In the genomic region with DNA sequence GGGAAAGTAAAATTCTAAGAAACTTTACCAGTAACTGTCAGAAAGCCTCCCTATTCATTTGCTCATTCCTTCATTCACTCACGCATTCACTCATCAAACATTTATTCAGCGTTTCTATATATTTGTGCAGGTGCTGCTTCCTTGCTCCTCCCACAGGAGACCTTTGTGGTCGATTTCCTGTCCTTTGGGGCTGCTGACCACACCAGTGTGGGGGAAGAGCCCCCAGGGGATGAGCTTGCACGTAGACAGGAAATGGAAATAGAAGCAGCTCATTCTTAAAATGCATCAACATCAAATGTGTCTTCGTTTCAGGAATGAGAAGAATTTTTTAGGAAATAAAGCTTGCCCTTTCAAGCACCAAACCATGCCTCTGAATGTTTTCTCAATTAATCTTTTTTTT, we compare ENCODE assay signal across 9 cellular contexts. TPM values are rescaled to one million over a fixed set of nuclear protein-coding genes. Genes with fewer than 3 reads are reported as not detected.
DNase-seq lines count a peak whose midpoint lies in the region; ATAC-seq lines count a peak whose summit lies in the region.
"Had no signal": no experiment of that assay in that cellular context is flagged by ENCODE, and none has a peak within 500 bp of the region (broad histone marks: within the 10 kb centered on the region; RNA-seq: fewer than 3 reads in every experiment).

No MANE protein-coding gene starts in this region.

- no peaks in the 10 kb centered on the region for H3K27me3 Mint-ChIP-seq in activated naive CD8-positive, alpha-beta T cell treated with anti-CD3 and anti-CD28 coated beads, Interleukin-2, amount 10 ng/mL, durations not matched to agents 7 days and 5 days

- H4K20me1 ChIP-seq in BLaER1 treated with 17β-estradiol and CSF1 and Interleukin-3, amounts not matched to agents 10 nM and 100 nM: peaks cover 0 to 25% (median 0%) of the 10 kb centered on the region in 11 experiments; a peak in 2 of 22 replicates

- H3K4me3 ChIP-seq in BLaER1 treated with 17β-estradiol and CSF1 and Interleukin-3, amounts not matched to agents 10 nM and 100 nM: peak overlapping the region in 9 of 10 experiments; percentile 33 to 59 (median 48); a peak in 18 of 20 replicates

- peaks cover 76 to 89% (median 82%) of the 10 kb centered on the region in 10 experiments for H3K4me1 ChIP-seq in BLaER1 treated with 17β-estradiol and CSF1 and Interleukin-3, amounts not matched to agents 10 nM and 100 nM

- H3K4me2 ChIP-seq in BLaER1 treated with 17β-estradiol and CSF1 and Interleukin-3, amounts not matched to agents 10 nM and 100 nM: peak overlapping the region; percentile 75 to 94 (median 91)

- H3K9ac ChIP-seq in BLaER1 treated with 17β-estradiol and CSF1 and Interleukin-3, amounts not matched to agents 10 nM and 100 nM: peak overlapping the region; percentile 66 to 91 (median 84)

- DNase-seq in HT1080 (ENCODE audit: low read depth) (peak; percentile 34), LoVo (ENCODE audit: low spot score) (no peak), NCI-H1092 (lab: John Stamatoyannopoulos, UW) (no peak), DMS153 treated with DMSO at 0.1 percent for 48 hours (lab: John Stamatoyannopoulos, UW; ENCODE audit: unreplicated experiment) (no peak)
- peak; percentile 72 for DNase-seq in activated naive CD8-positive, alpha-beta T cell treated with anti-CD3 and anti-CD28 coated beads, Interleukin-2, amount 10 ng/mL, durations not matched to agents 7 days and 5 days
- DNase-seq in stimulated activated CD8-positive, alpha-beta memory T cell treated with anti-CD3 and anti-CD28 coated beads, Interleukin-4, amount 100 ng/mL, for 48 hours: peak; percentile 63

- no peaks in the 10 kb centered on the region for H3K27me3 ChIP-seq in BLaER1 treated with 17β-estradiol and CSF1 and Interleukin-3, amounts not matched to agents 10 nM and 100 nM

- H3K4me3 Mint-ChIP-seq in activated naive CD8-positive, alpha-beta T cell treated with anti-CD3 and anti-CD28 coated beads, Interleukin-2, amount 10 ng/mL, durations not matched to agents 7 days and 5 days: peak overlapping the region; percentile 91

- H3K36me3 Mint-ChIP-seq in activated naive CD8-positive, alpha-beta T cell treated with anti-CD3 and anti-CD28 coated beads, Interleukin-2, amount 10 ng/mL, durations not matched to agents 7 days and 5 days: peaks cover 43% of the 10 kb centered on the region

- H3K4me1 Mint-ChIP-seq in activated naive CD8-positive, alpha-beta T cell treated with anti-CD3 and anti-CD28 coated beads, Interleukin-2, amount 10 ng/mL, durations not matched to agents 7 days and 5 days: peaks cover 58% of the 10 kb centered on the region

- peak; percentile 57 for ATAC-seq in GM18909 (IDR thresholded peaks at IDR 0.05; ENCODE audit: poor library complexity, unreplicated experiment)
- ATAC-seq in activated naive CD8-positive, alpha-beta T cell treated with anti-CD3 and anti-CD28 coated beads, Interleukin-2, amount 10 ng/mL, durations not matched to agents 7 days and 5 days (ENCODE audit: low read depth): peak; percentile 70

- H3K36me3 ChIP-seq in BLaER1 treated with 17β-estradiol and CSF1 and Interleukin-3, amounts not matched to agents 10 nM and 100 nM: peaks cover 0 to 33% (median 0%) of the 10 kb centered on the region in 11 experiments; a peak in 11 of 22 replicates

- H3K9me3 ChIP-seq in BLaER1 treated with 17β-estradiol and CSF1 and Interleukin-3, amounts not matched to agents 10 nM and 100 nM (replicated peaks in 1 of 11): no peaks in the 10 kb centered on the region

- H3K27ac Mint-ChIP-seq in activated naive CD8-positive, alpha-beta T cell treated with anti-CD3 and anti-CD28 coated beads, Interleukin-2, amount 10 ng/mL, durations not matched to agents 7 days and 5 days: peak overlapping the region; percentile 97

- no peaks in the 10 kb centered on the region for H3K9me3 Mint-ChIP-seq in activated naive CD8-positive, alpha-beta T cell treated with anti-CD3 and anti-CD28 coated beads, Interleukin-2, amount 10 ng/mL, durations not matched to agents 7 days and 5 days

- POLR2A ChIA-PET in activated naive CD8-positive, alpha-beta T cell treated with anti-CD3 and anti-CD28 coated beads, Interleukin-2, amount 10 ng/mL, durations not matched to agents 7 days and 5 days (lab: Charles Lee): interaction anchor here (0.7 to 1.9 kb wide), 13 partner anchors 9 to 630 kb away, joined by 3 to 20 read pairs (median 3); partner anchors contain the start of genes PIK3R5 and PIK3R6

- H3K27ac ChIP-seq in BLaER1 treated with 17β-estradiol and CSF1 and Interleukin-3, amounts not matched to agents 10 nM and 100 nM: peak overlapping the region; percentile 70 to 97 (median 95)

RNA-seq across cellular contexts. Expression of gene PIK3R6, which starts 9.6 kb away (rescaled TPM):
- total RNA-seq in HT1080 (2014; rRNA removed; shearing (Covaris generic)): not detected in 2 replicates
- not detected in 2 replicates for polyA plus RNA-seq in HT1080 (2015; cell fraction: cytosol; rRNA removed)
- not detected in 2 replicates for polyA plus RNA-seq in HT1080 (2015; cell fraction: nucleus; rRNA removed)
- total RNA-seq in activated naive CD8-positive, alpha-beta T cell treated with anti-CD3 and anti-CD28 coated beads, Interleukin-2, amount 10 ng/mL, durations not matched to agents 7 days and 5 days: 10 to 100 TPM; 15.8 to 18.5 TPM
- total RNA-seq: epithelial cell of proximal tubule had no signal

RNA-seq across cellular contexts. Expression of gene MFSD6L, which starts 58.8 kb away (rescaled TPM):
- not detected in 2 replicates for total RNA-seq in HT1080 (2014; rRNA removed; shearing (Covaris generic))
- not detected in 2 replicates for polyA plus RNA-seq in HT1080 (2015; cell fraction: cytosol; rRNA removed)
- polyA plus RNA-seq in HT1080 (2015; cell fraction: nucleus; rRNA removed): not detected in 2 replicates
- under 1 TPM; 0.94 to 0.97 TPM for total RNA-seq in activated naive CD8-positive, alpha-beta T cell treated with anti-CD3 and anti-CD28 coated beads, Interleukin-2, amount 10 ng/mL, durations not matched to agents 7 days and 5 days
- total RNA-seq: epithelial cell of proximal tubule had no signal

Comparison
In these comparisons a context has a peak if more than half of its experiments do, and no peak if none do; other contexts are left out.
1. DNase-seq: peak in HT1080 (single experiment), activated naive CD8-positive, alpha-beta T cell treated with anti-CD3 and anti-CD28 coated beads, Interleukin-2, amount 10 ng/mL, durations not matched to agents 7 days and 5 days (single experiment) and stimulated activated CD8-positive, alpha-beta memory T cell treated with anti-CD3 and anti-CD28 coated beads, Interleukin-4, amount 100 ng/mL, for 48 hours (single experiment); none in LoVo (single experiment), NCI-H1092 (single experiment) and DMS153 treated with DMSO at 0.1 percent for 48 hours (single experiment).
2. RNA of gene PIK3R6, which starts 9.6 kb away (total RNA-seq): 15.8 to 18.5 TPM in activated naive CD8-positive, alpha-beta T cell treated with anti-CD3 and anti-CD28 coated beads, Interleukin-2, amount 10 ng/mL, durations not matched to agents 7 days and 5 days; not detected in HT1080; every median in the first group is over 10 times any median in the second.